8 cellular contexts compared by ENCODE assay signal in genomic region chr11:65711785-65712632, GRCh38. TPM values are rescaled to one million over a fixed set of nuclear protein-coding genes. Genes with fewer than 3 reads are reported as not detected.
A peak's percentile ranks its signal among the peaks of the same experiment; 100 is the strongest.
DNase-seq lines count a peak whose midpoint lies in the region; ATAC-seq and TF ChIP-seq lines count a peak whose summit lies in the region.

KAT5 (plus strand) TSS chr11:65712252; CDS start chr11:65712268, 16 bp downstream.

- H3K4me1 Mint-ChIP-seq in WTC11, result 0 out of 2 replicates have a peak, but pooled peaks cover 3% of the 10 kb centered on the region

- DNase-seq in AG08396 (ENCODE audit: low spot score), result peak; percentile 93
- peak; percentile 98 for DNase-seq in NCI-H2227 treated with DMSO at 0.1 percent for 48 hours (lab: John Stamatoyannopoulos, UW)
- peak; percentile 99 for DNase-seq in WTC11 (ENCODE audit: low spot score)
- DNase-seq in cardiac fibroblast (ENCODE audit: low read depth in 2 of 2), result peak; percentile 99
- peak; percentile 99 for DNase-seq in inferior parietal cortex (ENCODE audit: extremely low spot score)
- peak; percentile 99 for DNase-seq in spleen

- ATAC-seq in GM18873 (IDR thresholded peaks at IDR 0.05; ENCODE audit: low FRiP score, unreplicated experiment), result peak; percentile 77
- peak; percentile 77 for ATAC-seq in HG03159 (IDR thresholded peaks at IDR 0.05; ENCODE audit: unreplicated experiment)
- peak; percentile 93 for ATAC-seq in WTC11

- no peaks in the 10 kb centered on the region for H3K27me3 ChIP-seq in spleen (replicated peaks in 1 of 7)

- CTCF ChIA-PET in WTC11 (lab: Charles Lee), result interaction anchor here (0.6 to 4.5 kb wide), 37 partner anchors 9 to 643 kb away, joined by 3 to 48 read pairs (median 5); partner anchors contain the start of genes AP5B1, CCDC85B, FIBP and FOSL1

- H3K27ac ChIP-seq in spleen, result peak within 1 kb of the TSS; percentile 89 to 100 (median 100)

- peaks cover 6% of the 10 kb centered on the region for H3K27me3 Mint-ChIP-seq in WTC11 (ENCODE audit: low read depth)

- intact Hi-C loops in spleen (cut with DNase I; ENCODE audit: low total_unique reads), result loop anchor here (10.0 kb wide), 2 partner anchors 103 to 283 kb away; no protein-coding TSS in a partner anchor

- H3K4me1 ChIP-seq in spleen, result peaks cover 9 to 57% (median 27%) of the 10 kb centered on the region in 6 donors

- H3K36me3 ChIP-seq in spleen, result peaks cover 3 to 43% (median 42%) of the 10 kb centered on the region in 6 donors

- no peaks in the 10 kb centered on the region for H3K9me3 Mint-ChIP-seq in WTC11

- peak in 2 of 3 donors; percentile 55 to 58 for TF ChIP-seq POLR2A in spleen (IDR thresholded peaks at IDR 0.05)

- H3K9me3 ChIP-seq in spleen, result no peaks in the 10 kb centered on the region

- H3K36me3 Mint-ChIP-seq in WTC11, result peaks cover 35% of the 10 kb centered on the region

- TF ChIP-seq CTCF in WTC11 (IDR thresholded peaks at IDR 0.05), result peak; percentile 86
- peak; percentile 99 for TF ChIP-seq CTCF in cardiac fibroblast (IDR thresholded peaks at IDR 0.05; ENCODE audit: low read depth, low read length)
- TF ChIP-seq CTCF in spleen (IDR thresholded peaks at IDR 0.05 in 8 of 11, conservative IDR thresholded peaks at IDR 0.05 in 3 of 11), result peak; percentile 95 to 100 (median 97)

- H3K4me3 Mint-ChIP-seq in WTC11, result peak within 1 kb of the TSS; percentile 82

- 0 to 1% (median 0%) methylated on average over 49 to 65 of the region's 65 CpGs for WGBS in spleen, 5 donors

- peak within 1 kb of the TSS; percentile 96 for H3K27ac Mint-ChIP-seq in WTC11

- peak within 1 kb of the TSS; percentile 77 to 78 for H3K4me3 ChIP-seq in cardiac fibroblast (replicated peaks in 1 of 2; ENCODE audit: low read depth in 2 of 2, low read length in 2 of 2)
- H3K4me3 ChIP-seq in spleen, result peak within 1 kb of the TSS; percentile 35 to 76 (median 66)

- POLR2A ChIA-PET in WTC11 (lab: Charles Lee), result interaction anchor here (1.0 to 2.7 kb wide), 4 partner anchors 8 to 178 kb away, joined by 3 to 18 read pairs (median 11); partner anchors contain the start of genes CCDC85B, CFL1, MUS81 and RNASEH2C

TF ChIP-seq in WTC11, 78 proteins besides CTCF, POLR2A, EP300 and RAD21 (continues in another document):
- TF ChIP-seq AFF4 (CRISPR knock-in tag; IDR thresholded peaks at IDR 0.05; ENCODE audit: borderline replicate concordance) (no peak), KAT7 (CRISPR knock-in tag; IDR thresholded peaks at IDR 0.05; ENCODE audit: borderline replicate concordance) (0 out of 2 replicates have a peak, but pooled peaks have one; percentile 48), SOX15 (CRISPR knock-in tag; IDR thresholded peaks at IDR 0.05) (no peak), HMGXB4 (CRISPR knock-in tag; IDR thresholded peaks at IDR 0.05) (no peak), ZNF263 (CRISPR knock-in tag; IDR thresholded peaks at IDR 0.05; ENCODE audit: low read depth) (no peak), ZBTB43 (CRISPR knock-in tag; IDR thresholded peaks at IDR 0.05) (peak; percentile 37; the same call in 1 of the 2 replicates), FOXJ3 (CRISPR knock-in tag; IDR thresholded peaks at IDR 0.05; ENCODE audit: borderline replicate concordance) (no peak), ERG (CRISPR knock-in tag; IDR thresholded peaks at IDR 0.05) (no peak), ZNF512 (CRISPR knock-in tag; IDR thresholded peaks at IDR 0.05; ENCODE audit: borderline replicate concordance) (no peak), CREM (CRISPR knock-in tag; IDR thresholded peaks at IDR 0.05) (peak; percentile 97)

RNA-seq across cellular contexts. Expression of gene KAT5, which starts in this region (rescaled TPM):
- total RNA-seq in WTC11 (2021) (44.9 to 56.6 TPM (median 46.0 TPM) in 3 replicates), spleen (10 to 100 TPM; 55.0 to 85.8 (median 63.6) TPM)
- 100 to 1,000 TPM in 1 of 3 donors, 10 to 100 TPM in 2; 55.3 to 103 (median 72.4) TPM for polyA plus RNA-seq in spleen

Comparison
In these comparisons a context has a peak if more than half of its experiments do, and no peak if none do; other contexts are left out.
1. Peak in every context shown above with its lines: DNase-seq, ATAC-seq, H3K4me3 ChIP-seq and H3K27ac ChIP-seq.